ENCODE assay signal across 36 cellular contexts in genomic region chr4:45064741-45065140, GRCh38.
"Had no signal": no experiment of that assay in that cellular context is flagged by ENCODE, and none has a peak within 500 bp of the region (broad histone marks: within the 10 kb centered on the region; RNA-seq: fewer than 3 reads in every experiment).

No MANE protein-coding gene starts in this region.

- H3K4me3 ChIP-seq: adrenal gland, body of pancreas, breast epithelium had no signal

- H3K36me3 ChIP-seq: adrenal gland, brain microvascular endothelial cell, breast epithelium had no signal

- H3K27ac Mint-ChIP-seq: activated B cell treated with CpG ODN at 0.5 μM for 24 hours; activated CD4-positive, alpha-beta memory T cell treated with anti-CD3 and anti-CD28 coated beads for 36 hours; activated CD4-positive, alpha-beta T cell treated with anti-CD3 and anti-CD28 coated beads, Interleukin-2, amount 10 ng/mL, durations not matched to agents 24 days and 14 days; activated CD8-positive, alpha-beta T cell treated with anti-CD3 and anti-CD28 coated beads for 36 hours; activated naive CD4-positive, alpha-beta T cell treated with anti-CD3 and anti-CD28 coated beads for 36 hours; activated naive CD4-positive, alpha-beta T cell treated with anti-CD3 and anti-CD28 coated beads, Interleukin-2, amount 50 U/mL, for 72 hours; activated naive CD8-positive, alpha-beta T cell treated with anti-CD3 and anti-CD28 coated beads for 36 hours; activated T-cell treated with anti-CD3 and anti-CD28 coated beads, Interleukin-2, amount 50 U/mL, for 72 hours; activated T-helper 1 cell treated with anti-CD3 and anti-CD28 coated beads, Interleukin-12 subunit alpha, Interleukin-12 subunit beta, Interleukin-2, Interleukin-4 antibody, amounts not matched to agents 30 ng/mL and 10 ng/mL and 1 ng/mL, durations not matched to agents 14 hours and 24 hours and 36 hours; activated T-helper 17 cell treated with anti-CD3 and anti-CD28 coated beads, Interleukin-2, amount 50 U/mL, for 72 hours; T-helper 1 cell treated with Interleukin-12 subunit alpha and Interleukin-12 subunit beta and Interleukin-4 antibody, amounts not matched to agents 30 μg/mL and 1 μg/mL, for 36 hours; T-helper 2 cell treated with Interferon-gamma antibody and Interleukin-4, amounts not matched to agents 5 μg/mL and 100 μg/mL, for 36 hours had no signal

- H3K27me3 Mint-ChIP-seq: activated B cell treated with CpG ODN at 0.5 μM for 24 hours; activated CD4-positive, alpha-beta memory T cell treated with anti-CD3 and anti-CD28 coated beads for 36 hours; activated CD4-positive, alpha-beta T cell treated with anti-CD3 and anti-CD28 coated beads, Interleukin-2, amount 10 ng/mL, durations not matched to agents 24 days and 14 days; activated CD8-positive, alpha-beta T cell treated with anti-CD3 and anti-CD28 coated beads for 36 hours; activated naive CD8-positive, alpha-beta T cell treated with anti-CD3 and anti-CD28 coated beads for 36 hours; activated T-helper 17 cell treated with anti-CD3 and anti-CD28 coated beads, Interleukin-2, amount 50 U/mL, for 72 hours had no signal

- ATAC-seq: activated CD8-positive, alpha-beta T cell treated with anti-CD3 and anti-CD28 coated beads for 36 hours; activated naive CD4-positive, alpha-beta T cell treated with anti-CD3 and anti-CD28 coated beads, Interleukin-2, amount 50 U/mL, for 72 hours; activated T-cell treated with anti-CD3 and anti-CD28 coated beads, Interleukin-2, amount 50 U/mL, for 4 hours; activated T-cell treated with anti-CD3 and anti-CD28 coated beads, Interleukin-2, amount 50 U/mL, for 72 hours; activated T-helper 17 cell treated with anti-CD3 and anti-CD28 coated beads, Interleukin-2, amount 50 U/mL, for 72 hours; body of pancreas had no signal

- H3K4me3 Mint-ChIP-seq: activated B cell treated with CpG ODN at 0.5 μM for 24 hours; activated CD4-positive, alpha-beta memory T cell treated with anti-CD3 and anti-CD28 coated beads for 36 hours; activated CD4-positive, alpha-beta T cell treated with anti-CD3 and anti-CD28 coated beads, Interleukin-2, amount 10 ng/mL, durations not matched to agents 24 days and 14 days; activated CD8-positive, alpha-beta T cell treated with anti-CD3 and anti-CD28 coated beads for 36 hours; activated naive CD4-positive, alpha-beta T cell treated with anti-CD3 and anti-CD28 coated beads for 36 hours; activated naive CD8-positive, alpha-beta T cell treated with anti-CD3 and anti-CD28 coated beads for 36 hours; activated T-cell treated with anti-CD3 and anti-CD28 coated beads, Interleukin-2, amount 50 U/mL, for 4 hours; activated T-cell treated with anti-CD3 and anti-CD28 coated beads, Interleukin-2, amount 50 U/mL, for 72 hours; activated T-helper 1 cell treated with anti-CD3 and anti-CD28 coated beads, Interleukin-12 subunit alpha, Interleukin-12 subunit beta, Interleukin-2, Interleukin-4 antibody, amounts not matched to agents 30 ng/mL and 10 ng/mL and 1 ng/mL, durations not matched to agents 14 hours and 24 hours and 36 hours; activated T-helper 17 cell treated with anti-CD3 and anti-CD28 coated beads, Interleukin-2, amount 50 U/mL, for 72 hours; T-helper 1 cell treated with Interleukin-12 subunit alpha and Interleukin-12 subunit beta and Interleukin-4 antibody, amounts not matched to agents 30 μg/mL and 1 μg/mL, for 36 hours; T-helper 2 cell treated with Interferon-gamma antibody and Interleukin-4, amounts not matched to agents 5 μg/mL and 100 μg/mL, for 36 hours had no signal

- H3K27me3 ChIP-seq: adrenal gland, body of pancreas, brain microvascular endothelial cell, breast epithelium had no signal

- FAIRE-seq: astrocyte, TTC549 had no signal

- H3K36me3 Mint-ChIP-seq: activated CD4-positive, alpha-beta memory T cell treated with anti-CD3 and anti-CD28 coated beads for 36 hours; activated naive CD4-positive, alpha-beta T cell treated with anti-CD3 and anti-CD28 coated beads, Interleukin-2, amount 50 U/mL, for 72 hours; activated naive CD8-positive, alpha-beta T cell treated with anti-CD3 and anti-CD28 coated beads for 36 hours had no signal

- H3K4me1 Mint-ChIP-seq: activated B cell treated with CpG ODN at 0.5 μM for 24 hours; activated CD4-positive, alpha-beta T cell treated with anti-CD3 and anti-CD28 coated beads, Interleukin-2, amount 10 ng/mL, durations not matched to agents 24 days and 14 days; activated naive CD8-positive, alpha-beta T cell treated with anti-CD3 and anti-CD28 coated beads for 36 hours; activated T-helper 17 cell treated with anti-CD3 and anti-CD28 coated beads, Interleukin-2, amount 50 U/mL, for 72 hours had no signal

- H3K9me3 ChIP-seq: adrenal gland, body of pancreas, breast epithelium had no signal

- H3K4me1 ChIP-seq: adrenal gland, body of pancreas, breast epithelium had no signal

- H3K27ac ChIP-seq: adrenal gland, body of pancreas, brain microvascular endothelial cell, breast epithelium, VCaP had no signal

- DNase-seq: activated B cell treated with CpG ODN at 0.5 μM for 24 hours; activated CD4-positive, alpha-beta memory T cell treated with anti-CD3 and anti-CD28 coated beads for 36 hours; activated CD4-positive, alpha-beta T cell treated with anti-CD3 and anti-CD28 coated beads for 4 hours; activated CD4-positive, alpha-beta T cell treated with anti-CD3 and anti-CD28 coated beads, Interleukin-2, amount 10 ng/mL, durations not matched to agents 24 days and 14 days; activated CD4-positive, alpha-beta T cell treated with anti-CD3 and anti-CD28 coated beads, Interleukin-2, amount 50 U/mL, for 1 hour; activated CD4-positive, alpha-beta T cell treated with anti-CD3 and anti-CD28 coated beads, Interleukin-2, amount 50 U/mL, for 4 hours; activated CD4-positive, CD25-positive, alpha-beta regulatory T cell treated with anti-CD3 and anti-CD28 coated beads, Interleukin-2, amount 50 U/mL, for 72 hours; activated CD8-positive, alpha-beta memory T cell treated with anti-CD3 and anti-CD28 coated beads, Interleukin-2, amount 50 U/mL, for 4 hours; activated CD8-positive, alpha-beta T cell treated with anti-CD3 and anti-CD28 coated beads for 36 hours; activated effector memory CD4-positive, alpha-beta T cell treated with anti-CD3 and anti-CD28 coated beads, Interleukin-2, amount 50 U/mL, for 16 hours; activated gamma-delta T cell treated with Interleukin-2 at 50 U/mL for 16 hours; activated naive CD4-positive, alpha-beta T cell; activated naive CD4-positive, alpha-beta T cell treated with anti-CD3 and anti-CD28 coated beads for 36 hours; activated naive CD4-positive, alpha-beta T cell treated with anti-CD3 and anti-CD28 coated beads, Interleukin-2, amount 50 U/mL, for 16 hours; activated naive CD8-positive, alpha-beta T cell treated with anti-CD3 and anti-CD28 coated beads for 36 hours; activated T-cell treated with anti-CD3 and anti-CD28 coated beads for 4 hours; activated T-cell treated with anti-CD3 and anti-CD28 coated beads, Interleukin-2, amount 50 U/mL, for 1 hour; activated T-cell treated with anti-CD3 and anti-CD28 coated beads, Interleukin-2, amount 50 U/mL, for 4 hours; activated T-cell treated with anti-CD3 and anti-CD28 coated beads, Interleukin-2, amount 50 U/mL, for 72 hours; adrenal gland; amniotic stem cell; aorta; body of pancreas; brain microvascular endothelial cell; central memory CD4-positive, alpha-beta T cell; T-helper 2 cell; T-helper 9 cell had no signal
